20 cellular contexts compared by ENCODE assay signal in the genomic region with DNA sequence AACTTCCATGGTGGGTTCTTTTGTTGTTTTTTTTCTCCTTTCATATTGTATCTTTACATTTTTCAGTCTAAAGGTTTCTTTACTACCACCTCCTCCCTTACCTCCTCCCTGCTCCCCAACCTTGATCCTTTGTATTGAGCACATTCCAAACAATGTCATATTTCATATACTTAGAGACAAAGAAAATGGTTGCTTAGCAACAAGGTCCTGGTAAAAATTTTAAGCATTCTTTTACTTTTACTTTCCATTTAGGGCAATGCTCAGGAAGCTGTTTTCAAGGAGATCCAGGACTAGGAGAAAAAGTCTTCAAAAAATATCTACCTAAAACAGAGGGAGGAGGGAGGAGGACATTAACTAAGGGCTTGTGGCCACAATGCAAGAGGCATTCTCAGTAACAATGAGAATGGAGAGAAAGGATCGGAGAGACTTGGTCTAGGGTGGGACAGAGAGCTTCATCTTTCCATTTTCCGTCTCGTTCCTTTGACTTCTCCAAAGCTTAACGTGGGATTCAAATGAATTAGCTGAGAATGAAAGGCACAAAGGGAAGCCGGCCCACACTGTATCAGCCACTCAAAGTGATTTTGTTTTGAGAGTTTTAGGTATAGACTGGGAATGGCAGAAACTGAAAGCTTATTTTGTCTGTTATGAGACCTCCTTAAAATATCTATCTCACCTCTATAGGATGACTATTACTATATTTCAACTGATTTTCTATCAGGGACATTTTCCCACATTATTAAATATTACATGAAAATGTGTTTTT.
A peak's percentile ranks its signal among the peaks of the same experiment; 100 is the strongest.
DNase-seq lines count a peak whose midpoint lies in the region; ATAC-seq and TF ChIP-seq lines count a peak whose summit lies in the region.
"Had no signal": no experiment of that assay in that cellular context is flagged by ENCODE, and none has a peak within 500 bp of the region (broad histone marks: within the 10 kb centered on the region; RNA-seq: fewer than 3 reads in every experiment).

No MANE protein-coding gene starts in this region.

- H3K79me2 ChIP-seq in GM23248 (ENCODE audit: insufficient read depth) (no peaks in the 10 kb centered on the region), smooth muscle cell (ENCODE audit: low read depth) (no peaks in the 10 kb centered on the region)

- H3K27me3 Mint-ChIP-seq in endodermal cell (ENCODE audit: insufficient read depth) = no peaks in the 10 kb centered on the region
- H3K27me3 Mint-ChIP-seq: activated CD8-positive, alpha-beta T cell treated with anti-CD3 and anti-CD28 coated beads for 36 hours; activated naive CD4-positive, alpha-beta T cell treated with anti-CD3 and anti-CD28 coated beads, Interleukin-2, amount 50 U/mL, for 24 hours; CD8-positive, alpha-beta memory T cell had no signal

- H3K27ac ChIP-seq in GM23248 (no peak overlapping the region), endodermal cell (ENCODE audit: low read depth, low read length) (peak overlapping the region; percentile 40), smooth muscle cell (ENCODE audit: low read depth) (no peak overlapping the region), upper lobe of left lung (no peak overlapping the region)
- H3K27ac ChIP-seq: body of pancreas, epithelial cell of prostate, Peyer's patch, SJSA1 had no signal

- TF ChIP-seq POLR2A in upper lobe of left lung (IDR thresholded peaks at IDR 0.05) = no peak

- H4K20me1 ChIP-seq in GM23248 (ENCODE audit: insufficient read depth) = no peaks in the 10 kb centered on the region
- no peaks in the 10 kb centered on the region for H4K20me1 ChIP-seq in smooth muscle cell (ENCODE audit: low read depth)

- H3K4me2 ChIP-seq in GM23248 (ENCODE audit: unreplicated experiment) = peak overlapping the region; percentile 46
- no peak overlapping the region for H3K4me2 ChIP-seq in smooth muscle cell

- H3K4me3 ChIP-seq in GM23248 (0 out of 2 replicates have a peak overlapping the region, but pooled peaks have one; percentile 20), endodermal cell (ENCODE audit: low read length) (no peak overlapping the region), smooth muscle cell (no peak overlapping the region), upper lobe of left lung (no peak overlapping the region)
- H3K4me3 ChIP-seq: body of pancreas, Peyer's patch, SJSA1 had no signal

- H3K36me3 Mint-ChIP-seq in endodermal cell (ENCODE audit: low read depth) = no peaks in the 10 kb centered on the region
- H3K36me3 Mint-ChIP-seq: activated naive CD4-positive, alpha-beta T cell treated with anti-CD3 and anti-CD28 coated beads, Interleukin-2, amount 50 U/mL, for 24 hours; CD8-positive, alpha-beta memory T cell had no signal

- ATAC-seq in SK-N-SH treated with all-trans-retinoic acid at 6 μM for 48 hours (peak; percentile 24; the same call in 2 of the 3 replicates), upper lobe of left lung (ENCODE audit: low FRiP score in 2 of 2) (no peak), GM18868 (IDR thresholded peaks at IDR 0.05; ENCODE audit: unreplicated experiment) (no peak)
- ATAC-seq: activated CD8-positive, alpha-beta T cell treated with anti-CD3 and anti-CD28 coated beads for 36 hours; body of pancreas had no signal

- H3K4me1 Mint-ChIP-seq in endodermal cell = peaks cover 12% of the 10 kb centered on the region
- H3K4me1 Mint-ChIP-seq: activated naive CD4-positive, alpha-beta T cell treated with anti-CD3 and anti-CD28 coated beads, Interleukin-2, amount 50 U/mL, for 24 hours; CD8-positive, alpha-beta memory T cell had no signal

- no peak for TF ChIP-seq EP300 in upper lobe of left lung (IDR thresholded peaks at IDR 0.05)

- TF ChIP-seq CTCF in endodermal cell (conservative IDR thresholded peaks at IDR 0.05) (no peak), smooth muscle cell (IDR thresholded peaks at IDR 0.05; ENCODE audit: borderline replicate concordance, insufficient read depth, poor library complexity, severe bottlenecking) (no peak), upper lobe of left lung (IDR thresholded peaks at IDR 0.05) (no peak)

- H2AFZ ChIP-seq in GM23248 (peak overlapping the region; percentile 46; the same call in 1 of the 2 replicates), smooth muscle cell (ENCODE audit: low read depth) (peak overlapping the region; percentile 53)

- H3K4me3 Mint-ChIP-seq in endodermal cell = no peak overlapping the region
- H3K4me3 Mint-ChIP-seq: activated CD8-positive, alpha-beta T cell treated with anti-CD3 and anti-CD28 coated beads for 36 hours; activated naive CD4-positive, alpha-beta T cell treated with anti-CD3 and anti-CD28 coated beads, Interleukin-2, amount 50 U/mL, for 24 hours; CD8-positive, alpha-beta memory T cell had no signal

- H3K27me3 ChIP-seq in GM23248 (replicated peaks; ENCODE audit: insufficient read depth) (peaks cover 12% of the 10 kb centered on the region; the same call in 1 of the 2 replicates), endodermal cell (ENCODE audit: control insufficient read depth, insufficient read depth, low read length, poor library complexity, severe bottlenecking) (no peaks in the 10 kb centered on the region), smooth muscle cell (ENCODE audit: low read depth) (no peaks in the 10 kb centered on the region), upper lobe of left lung (no peaks in the 10 kb centered on the region)
- H3K27me3 ChIP-seq: Peyer's patch, SJSA1 had no signal

- no peak overlapping the region for H3K9ac ChIP-seq in GM23248
- H3K9ac ChIP-seq in endodermal cell (ENCODE audit: extremely low read depth, low read length, poor library complexity, severe bottlenecking) = no peak overlapping the region
- no peak overlapping the region for H3K9ac ChIP-seq in smooth muscle cell (ENCODE audit: low read depth)

- WGBS in GM23248 (ENCODE audit: low coverage in 1 of 2, low lambda C conversion rate in 2 of 2, missing lambda C conversion rate in 2 of 2), 2 experiments = 37 to 40% methylated on average over 5 of the region's 5 CpGs
- WGBS in endodermal cell (ENCODE audit: insufficient coverage in 1 of 2, insufficient read length in 1 of 2), 2 experiments = 69 to 88% methylated on average over 4 to 5 of the region's 5 CpGs
- 85% methylated on average over 5 of the region's 5 CpGs for WGBS in smooth muscle cell (ENCODE audit: low lambda C conversion rate)
- 85% methylated on average over 5 of the region's 5 CpGs for WGBS in upper lobe of left lung, 2 donors

- H3K9me3 ChIP-seq in GM23248 (ENCODE audit: low read depth) = no peaks in the 10 kb centered on the region
- H3K9me3 ChIP-seq in endodermal cell (ENCODE audit: control insufficient read depth, low read length) = no peaks in the 10 kb centered on the region
- H3K9me3 ChIP-seq in smooth muscle cell (replicated peaks; ENCODE audit: low read depth) = no peaks in the 10 kb centered on the region
- H3K9me3 ChIP-seq in upper lobe of left lung = no peaks in the 10 kb centered on the region
- H3K9me3 ChIP-seq: body of pancreas, Peyer's patch, SJSA1 had no signal

- H3K9me2 ChIP-seq in GM23248 (ENCODE audit: insufficient read depth) = no peaks in the 10 kb centered on the region

- in situ Hi-C loops in GM23248 (cut with MboI) = no loop called here

- H3K27ac Mint-ChIP-seq in endodermal cell = no peak overlapping the region
- H3K27ac Mint-ChIP-seq: activated CD8-positive, alpha-beta T cell treated with anti-CD3 and anti-CD28 coated beads for 36 hours; activated naive CD4-positive, alpha-beta T cell treated with anti-CD3 and anti-CD28 coated beads, Interleukin-2, amount 50 U/mL, for 24 hours had no signal

- H3F3A ChIP-seq in GM23248 (ENCODE audit: insufficient read depth) (no peaks in the 10 kb centered on the region), smooth muscle cell (ENCODE audit: low read depth) (no peaks in the 10 kb centered on the region)

- no peaks in the 10 kb centered on the region for H3K36me3 ChIP-seq in GM23248 (ENCODE audit: low read depth)
- H3K36me3 ChIP-seq in endodermal cell (ENCODE audit: control insufficient read depth, insufficient read depth, low read length) = no peaks in the 10 kb centered on the region
- no peaks in the 10 kb centered on the region for H3K36me3 ChIP-seq in smooth muscle cell (ENCODE audit: low read depth)
- no peaks in the 10 kb centered on the region for H3K36me3 ChIP-seq in upper lobe of left lung
- H3K36me3 ChIP-seq: Peyer's patch, SJSA1 had no signal

- H3K4me1 ChIP-seq in GM23248 (ENCODE audit: insufficient read depth) (no peaks in the 10 kb centered on the region), endodermal cell (ENCODE audit: control insufficient read depth, insufficient read depth, low read length) (no peaks in the 10 kb centered on the region), smooth muscle cell (ENCODE audit: low read depth) (no peaks in the 10 kb centered on the region), upper lobe of left lung (no peaks in the 10 kb centered on the region)
- H3K4me1 ChIP-seq: body of pancreas, SJSA1 had no signal

- DNase-seq in GM23248 (peak; percentile 14), endodermal cell (no peak), smooth muscle cell (lab: John Stamatoyannopoulos, UW; ENCODE audit: unreplicated experiment) (no peak), NCI-H2029 treated with DMSO at 0.1 percent for 48 hours (lab: John Stamatoyannopoulos, UW) (no peak), upper lobe of left lung (no peak)
- DNase-seq: activated CD8-positive, alpha-beta T cell treated with anti-CD3 and anti-CD28 coated beads for 36 hours; activated T-cell treated with anti-CD3 and anti-CD28 coated beads, Interleukin-2, amount 50 U/mL, for 1 hour; body of pancreas; CD8-positive, alpha-beta memory T cell; cortex of kidney; DMS79; NCI-H1417; NCI-H2171; Peyer's patch; stimulated activated CD8-positive, alpha-beta memory T cell treated with anti-CD3 and anti-CD28 coated beads, Interleukin-4, amount 100 ng/mL, for 48 hours had no signal

- H3K9me3 Mint-ChIP-seq in endodermal cell = no peaks in the 10 kb centered on the region
- H3K9me3 Mint-ChIP-seq: activated CD8-positive, alpha-beta T cell treated with anti-CD3 and anti-CD28 coated beads for 36 hours; activated naive CD4-positive, alpha-beta T cell treated with anti-CD3 and anti-CD28 coated beads, Interleukin-2, amount 50 U/mL, for 24 hours had no signal

TF ChIP-seq in SK-N-SH treated with all-trans-retinoic acid at 6 μM for 48 hours, 23 proteins besides CTCF, POLR2A, EP300 and RAD21 (continues in another document):
- no peak for TF ChIP-seq CSRNP3 (CRISPR knock-in tag; IDR thresholded peaks at IDR 0.05)
